In genomic region chr11:22467741-22468140, GRCh38 we compare ENCODE assay signal across 1 cellular context.
TF ChIP-seq lines count a peak whose summit lies in the region.

No MANE protein-coding gene starts in this region.

TF ChIP-seq in GM23338, 12 proteins besides CTCF, POLR2A, EP300 and RAD21 (continued from another document):
- TF ChIP-seq ETS1 (IDR thresholded peaks at IDR 0.05) (no peak), EZH2 (IDR thresholded peaks at IDR 0.05; ENCODE audit: low read depth, unreplicated experiment) (no peak), EZH2phosphoT487 (IDR thresholded peaks at IDR 0.05; ENCODE audit: unreplicated experiment) (no peak), POLR2AphosphoS5 (IDR thresholded peaks at IDR 0.05; ENCODE audit: low read depth) (no peak), NANOG (IDR thresholded peaks at IDR 0.05; ENCODE audit: borderline replicate concordance) (no peak), STAT1 (IDR thresholded peaks at IDR 0.05; ENCODE audit: unreplicated experiment) (no peak), ZNF331 (CRISPR knock-in tag; IDR thresholded peaks at IDR 0.05; ENCODE audit: low read depth) (no peak), ZNF114 (CRISPR knock-in tag; IDR thresholded peaks at IDR 0.05) (no peak), JUNB (IDR thresholded peaks at IDR 0.05; ENCODE audit: unreplicated experiment) (no peak)
- TF ChIP-seq, protein P1, sequence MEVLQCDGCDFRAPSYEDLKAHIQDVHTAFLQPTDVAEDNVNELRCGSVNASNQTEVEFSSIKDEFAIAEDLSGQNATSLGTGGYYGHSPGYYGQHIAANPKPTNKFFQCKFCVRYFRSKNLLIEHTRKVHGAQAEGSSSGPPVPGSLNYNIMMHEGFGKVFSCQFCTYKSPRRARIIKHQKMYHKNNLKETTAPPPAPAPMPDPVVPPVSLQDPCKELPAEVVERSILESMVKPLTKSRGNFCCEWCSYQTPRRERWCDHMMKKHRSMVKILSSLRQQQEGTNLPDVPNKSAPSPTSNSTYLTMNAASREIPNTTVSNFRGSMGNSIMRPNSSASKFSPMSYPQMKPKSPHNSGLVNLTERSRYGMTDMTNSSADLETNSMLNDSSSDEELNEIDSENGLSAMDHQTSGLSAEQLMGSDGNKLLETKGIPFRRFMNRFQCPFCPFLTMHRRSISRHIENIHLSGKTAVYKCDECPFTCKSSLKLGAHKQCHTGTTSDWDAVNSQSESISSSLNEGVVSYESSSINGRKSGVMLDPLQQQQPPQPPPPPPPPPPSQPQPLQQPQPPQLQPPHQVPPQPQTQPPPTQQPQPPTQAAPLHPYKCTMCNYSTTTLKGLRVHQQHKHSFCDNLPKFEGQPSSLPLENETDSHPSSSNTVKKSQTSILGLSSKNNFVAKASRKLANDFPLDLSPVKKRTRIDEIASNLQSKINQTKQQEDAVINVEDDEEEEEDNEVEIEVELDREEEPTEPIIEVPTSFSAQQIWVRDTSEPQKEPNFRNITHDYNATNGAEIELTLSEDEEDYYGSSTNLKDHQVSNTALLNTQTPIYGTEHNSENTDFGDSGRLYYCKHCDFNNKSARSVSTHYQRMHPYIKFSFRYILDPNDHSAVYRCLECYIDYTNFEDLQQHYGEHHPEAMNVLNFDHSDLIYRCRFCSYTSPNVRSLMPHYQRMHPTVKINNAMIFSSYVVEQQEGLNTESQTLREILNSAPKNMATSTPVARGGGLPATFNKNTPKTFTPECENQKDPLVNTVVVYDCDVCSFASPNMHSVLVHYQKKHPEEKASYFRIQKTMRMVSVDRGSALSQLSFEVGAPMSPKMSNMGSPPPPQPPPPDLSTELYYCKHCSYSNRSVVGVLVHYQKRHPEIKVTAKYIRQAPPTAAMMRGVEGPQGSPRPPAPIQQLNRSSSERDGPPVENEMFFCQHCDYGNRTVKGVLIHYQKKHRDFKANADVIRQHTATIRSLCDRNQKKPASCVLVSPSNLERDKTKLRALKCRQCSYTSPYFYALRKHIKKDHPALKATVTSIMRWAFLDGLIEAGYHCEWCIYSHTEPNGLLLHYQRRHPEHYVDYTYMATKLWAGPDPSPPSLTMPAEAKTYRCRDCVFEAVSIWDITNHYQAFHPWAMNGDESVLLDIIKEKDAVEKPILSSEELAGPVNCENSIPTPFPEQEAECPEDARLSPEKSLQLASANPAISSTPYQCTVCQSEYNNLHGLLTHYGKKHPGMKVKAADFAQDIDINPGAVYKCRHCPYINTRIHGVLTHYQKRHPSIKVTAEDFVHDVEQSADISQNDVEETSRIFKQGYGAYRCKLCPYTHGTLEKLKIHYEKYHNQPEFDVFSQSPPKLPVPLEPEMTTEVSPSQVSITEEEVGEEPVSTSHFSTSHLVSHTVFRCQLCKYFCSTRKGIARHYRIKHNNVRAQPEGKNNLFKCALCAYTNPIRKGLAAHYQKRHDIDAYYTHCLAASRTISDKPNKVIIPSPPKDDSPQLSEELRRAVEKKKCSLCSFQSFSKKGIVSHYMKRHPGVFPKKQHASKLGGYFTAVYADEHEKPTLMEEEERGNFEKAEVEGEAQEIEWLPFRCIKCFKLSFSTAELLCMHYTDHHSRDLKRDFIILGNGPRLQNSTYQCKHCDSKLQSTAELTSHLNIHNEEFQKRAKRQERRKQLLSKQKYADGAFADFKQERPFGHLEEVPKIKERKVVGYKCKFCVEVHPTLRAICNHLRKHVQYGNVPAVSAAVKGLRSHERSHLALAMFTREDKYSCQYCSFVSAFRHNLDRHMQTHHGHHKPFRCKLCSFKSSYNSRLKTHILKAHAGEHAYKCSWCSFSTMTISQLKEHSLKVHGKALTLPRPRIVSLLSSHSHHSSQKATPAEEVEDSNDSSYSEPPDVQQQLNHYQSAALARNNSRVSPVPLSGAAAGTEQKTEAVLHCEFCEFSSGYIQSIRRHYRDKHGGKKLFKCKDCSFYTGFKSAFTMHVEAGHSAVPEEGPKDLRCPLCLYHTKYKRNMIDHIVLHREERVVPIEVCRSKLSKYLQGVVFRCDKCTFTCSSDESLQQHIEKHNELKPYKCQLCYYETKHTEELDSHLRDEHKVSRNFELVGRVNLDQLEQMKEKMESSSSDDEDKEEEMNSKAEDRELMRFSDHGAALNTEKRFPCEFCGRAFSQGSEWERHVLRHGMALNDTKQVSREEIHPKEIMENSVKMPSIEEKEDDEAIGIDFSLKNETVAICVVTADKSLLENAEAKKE (CRISPR knock-in tag; IDR thresholded peaks at IDR 0.05): no peak
- TF ChIP-seq, protein P2, sequence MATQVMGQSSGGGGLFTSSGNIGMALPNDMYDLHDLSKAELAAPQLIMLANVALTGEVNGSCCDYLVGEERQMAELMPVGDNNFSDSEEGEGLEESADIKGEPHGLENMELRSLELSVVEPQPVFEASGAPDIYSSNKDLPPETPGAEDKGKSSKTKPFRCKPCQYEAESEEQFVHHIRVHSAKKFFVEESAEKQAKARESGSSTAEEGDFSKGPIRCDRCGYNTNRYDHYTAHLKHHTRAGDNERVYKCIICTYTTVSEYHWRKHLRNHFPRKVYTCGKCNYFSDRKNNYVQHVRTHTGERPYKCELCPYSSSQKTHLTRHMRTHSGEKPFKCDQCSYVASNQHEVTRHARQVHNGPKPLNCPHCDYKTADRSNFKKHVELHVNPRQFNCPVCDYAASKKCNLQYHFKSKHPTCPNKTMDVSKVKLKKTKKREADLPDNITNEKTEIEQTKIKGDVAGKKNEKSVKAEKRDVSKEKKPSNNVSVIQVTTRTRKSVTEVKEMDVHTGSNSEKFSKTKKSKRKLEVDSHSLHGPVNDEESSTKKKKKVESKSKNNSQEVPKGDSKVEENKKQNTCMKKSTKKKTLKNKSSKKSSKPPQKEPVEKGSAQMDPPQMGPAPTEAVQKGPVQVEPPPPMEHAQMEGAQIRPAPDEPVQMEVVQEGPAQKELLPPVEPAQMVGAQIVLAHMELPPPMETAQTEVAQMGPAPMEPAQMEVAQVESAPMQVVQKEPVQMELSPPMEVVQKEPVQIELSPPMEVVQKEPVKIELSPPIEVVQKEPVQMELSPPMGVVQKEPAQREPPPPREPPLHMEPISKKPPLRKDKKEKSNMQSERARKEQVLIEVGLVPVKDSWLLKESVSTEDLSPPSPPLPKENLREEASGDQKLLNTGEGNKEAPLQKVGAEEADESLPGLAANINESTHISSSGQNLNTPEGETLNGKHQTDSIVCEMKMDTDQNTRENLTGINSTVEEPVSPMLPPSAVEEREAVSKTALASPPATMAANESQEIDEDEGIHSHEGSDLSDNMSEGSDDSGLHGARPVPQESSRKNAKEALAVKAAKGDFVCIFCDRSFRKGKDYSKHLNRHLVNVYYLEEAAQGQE (IDR thresholded peaks at IDR 0.05; ENCODE audit: unreplicated experiment): no peak
